Comparison of ENCODE assay signal across 34 cellular contexts in the genomic region with DNA sequence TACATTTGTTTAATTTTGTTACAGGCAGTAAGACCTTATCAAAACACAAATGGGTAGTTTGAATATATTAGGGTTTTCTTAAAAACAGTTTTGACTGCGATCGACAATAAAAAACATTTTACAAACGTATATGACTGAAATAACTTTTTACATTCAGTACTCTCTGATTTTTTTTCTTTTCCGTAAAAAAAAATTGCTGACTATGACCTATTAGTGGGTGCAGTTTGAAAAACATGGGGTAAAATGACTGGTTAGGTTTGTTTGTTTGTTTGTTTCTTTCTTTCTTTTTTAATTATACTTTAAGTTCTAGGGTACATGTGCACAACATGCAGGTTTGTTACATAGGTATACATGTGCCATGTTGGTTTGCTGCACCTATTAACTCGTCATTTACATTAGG.
"Had no signal": no experiment of that assay in that cellular context is flagged by ENCODE, and none has a peak within 500 bp of the region (broad histone marks: within the 10 kb centered on the region; RNA-seq: fewer than 3 reads in every experiment).

No MANE protein-coding gene starts in this region.

- H3K27me3 Mint-ChIP-seq: activated B cell treated with CpG ODN at 0.5 μM for 24 hours; activated CD4-positive, alpha-beta memory T cell treated with anti-CD3 and anti-CD28 coated beads for 36 hours; activated CD4-positive, alpha-beta T cell treated with anti-CD3 and anti-CD28 coated beads, Interleukin-2, amount 10 ng/mL, durations not matched to agents 24 days and 14 days; activated naive CD8-positive, alpha-beta T cell treated with anti-CD3 and anti-CD28 coated beads for 36 hours; activated T-helper 17 cell treated with anti-CD3 and anti-CD28 coated beads, Interleukin-2, amount 50 U/mL, for 72 hours; brain had no signal

- H3K36me3 ChIP-seq: adrenal gland, ascending aorta, cardiac muscle cell had no signal

- H3K27me3 ChIP-seq: adrenal gland, ascending aorta, cardiac muscle cell had no signal

- H3K4me3 Mint-ChIP-seq: activated B cell treated with CpG ODN at 0.5 μM for 24 hours; activated CD4-positive, alpha-beta memory T cell treated with anti-CD3 and anti-CD28 coated beads for 36 hours; activated CD4-positive, alpha-beta T cell treated with anti-CD3 and anti-CD28 coated beads, Interleukin-2, amount 10 ng/mL, durations not matched to agents 24 days and 14 days; activated naive CD4-positive, alpha-beta T cell treated with anti-CD3 and anti-CD28 coated beads for 36 hours; activated naive CD8-positive, alpha-beta T cell treated with anti-CD3 and anti-CD28 coated beads for 36 hours; activated T-cell treated with anti-CD3 and anti-CD28 coated beads, Interleukin-2, amount 50 U/mL, for 4 hours; activated T-cell treated with anti-CD3 and anti-CD28 coated beads, Interleukin-2, amount 50 U/mL, for 72 hours; activated T-helper 1 cell treated with anti-CD3 and anti-CD28 coated beads, Interleukin-12 subunit alpha, Interleukin-12 subunit beta, Interleukin-2, Interleukin-4 antibody, amounts not matched to agents 30 ng/mL and 10 ng/mL and 1 ng/mL, durations not matched to agents 14 hours and 24 hours and 36 hours; brain; T-helper 1 cell treated with Interleukin-12 subunit alpha and Interleukin-12 subunit beta and Interleukin-4 antibody, amounts not matched to agents 30 μg/mL and 1 μg/mL, for 36 hours; T-helper 2 cell treated with Interferon-gamma antibody and Interleukin-4, amounts not matched to agents 5 μg/mL and 100 μg/mL, for 36 hours had no signal

- H3K9me3 Mint-ChIP-seq: activated naive CD4-positive, alpha-beta T cell treated with anti-CD3 and anti-CD28 coated beads for 36 hours; activated T-cell treated with anti-CD3 and anti-CD28 coated beads, Interleukin-2, amount 50 U/mL, for 4 hours had no signal

- H3K27ac ChIP-seq: adrenal gland, ascending aorta, cardiac muscle cell, VCaP had no signal

- ATAC-seq: activated T-cell treated with anti-CD3 and anti-CD28 coated beads, Interleukin-2, amount 50 U/mL, for 4 hours; activated T-cell treated with anti-CD3 and anti-CD28 coated beads, Interleukin-2, amount 50 U/mL, for 72 hours; activated T-helper 17 cell treated with anti-CD3 and anti-CD28 coated beads, Interleukin-2, amount 50 U/mL, for 72 hours had no signal

- FAIRE-seq: bronchial epithelial cell, colon, TTC549 had no signal

- DNase-seq: activated B cell treated with CpG ODN at 0.5 μM for 24 hours; activated CD4-positive, alpha-beta memory T cell treated with anti-CD3 and anti-CD28 coated beads for 36 hours; activated CD4-positive, alpha-beta T cell treated with anti-CD3 and anti-CD28 coated beads for 4 hours; activated CD4-positive, alpha-beta T cell treated with anti-CD3 and anti-CD28 coated beads, Interleukin-2, amount 10 ng/mL, durations not matched to agents 24 days and 14 days; activated CD4-positive, alpha-beta T cell treated with anti-CD3 and anti-CD28 coated beads, Interleukin-2, amount 50 U/mL, for 1 hour; activated CD4-positive, alpha-beta T cell treated with anti-CD3 and anti-CD28 coated beads, Interleukin-2, amount 50 U/mL, for 4 hours; activated CD4-positive, CD25-positive, alpha-beta regulatory T cell treated with anti-CD3 and anti-CD28 coated beads, Interleukin-2, amount 50 U/mL, for 72 hours; activated CD8-positive, alpha-beta memory T cell treated with anti-CD3 and anti-CD28 coated beads, Interleukin-2, amount 50 U/mL, for 4 hours; activated effector memory CD4-positive, alpha-beta T cell treated with anti-CD3 and anti-CD28 coated beads, Interleukin-2, amount 50 U/mL, for 16 hours; activated gamma-delta T cell treated with Interleukin-2 at 50 U/mL for 16 hours; activated naive CD4-positive, alpha-beta T cell; activated naive CD4-positive, alpha-beta T cell treated with anti-CD3 and anti-CD28 coated beads for 36 hours; activated naive CD4-positive, alpha-beta T cell treated with anti-CD3 and anti-CD28 coated beads, Interleukin-2, amount 50 U/mL, for 16 hours; activated naive CD8-positive, alpha-beta T cell treated with anti-CD3 and anti-CD28 coated beads for 36 hours; activated T-cell treated with anti-CD3 and anti-CD28 coated beads for 4 hours; activated T-cell treated with anti-CD3 and anti-CD28 coated beads, Interleukin-2, amount 50 U/mL, for 1 hour; activated T-cell treated with anti-CD3 and anti-CD28 coated beads, Interleukin-2, amount 50 U/mL, for 4 hours; activated T-cell treated with anti-CD3 and anti-CD28 coated beads, Interleukin-2, amount 50 U/mL, for 72 hours; adrenal gland; amniotic stem cell; caudate nucleus; T-helper 2 cell; T-helper 9 cell had no signal

- H3K27ac Mint-ChIP-seq: activated B cell treated with CpG ODN at 0.5 μM for 24 hours; activated CD4-positive, alpha-beta memory T cell treated with anti-CD3 and anti-CD28 coated beads for 36 hours; activated CD4-positive, alpha-beta T cell treated with anti-CD3 and anti-CD28 coated beads, Interleukin-2, amount 10 ng/mL, durations not matched to agents 24 days and 14 days; activated T-cell treated with anti-CD3 and anti-CD28 coated beads, Interleukin-2, amount 50 U/mL, for 72 hours; activated T-helper 1 cell treated with anti-CD3 and anti-CD28 coated beads, Interleukin-12 subunit alpha, Interleukin-12 subunit beta, Interleukin-2, Interleukin-4 antibody, amounts not matched to agents 30 ng/mL and 10 ng/mL and 1 ng/mL, durations not matched to agents 14 hours and 24 hours and 36 hours; brain; T-helper 1 cell treated with Interleukin-12 subunit alpha and Interleukin-12 subunit beta and Interleukin-4 antibody, amounts not matched to agents 30 μg/mL and 1 μg/mL, for 36 hours; T-helper 2 cell treated with Interferon-gamma antibody and Interleukin-4, amounts not matched to agents 5 μg/mL and 100 μg/mL, for 36 hours had no signal

- H3K4me3 ChIP-seq: adrenal gland, ascending aorta, cardiac muscle cell had no signal

- H3K9me3 ChIP-seq: adrenal gland, ascending aorta had no signal
